ENCODE assay signal across 12 cellular contexts in the genomic region with DNA sequence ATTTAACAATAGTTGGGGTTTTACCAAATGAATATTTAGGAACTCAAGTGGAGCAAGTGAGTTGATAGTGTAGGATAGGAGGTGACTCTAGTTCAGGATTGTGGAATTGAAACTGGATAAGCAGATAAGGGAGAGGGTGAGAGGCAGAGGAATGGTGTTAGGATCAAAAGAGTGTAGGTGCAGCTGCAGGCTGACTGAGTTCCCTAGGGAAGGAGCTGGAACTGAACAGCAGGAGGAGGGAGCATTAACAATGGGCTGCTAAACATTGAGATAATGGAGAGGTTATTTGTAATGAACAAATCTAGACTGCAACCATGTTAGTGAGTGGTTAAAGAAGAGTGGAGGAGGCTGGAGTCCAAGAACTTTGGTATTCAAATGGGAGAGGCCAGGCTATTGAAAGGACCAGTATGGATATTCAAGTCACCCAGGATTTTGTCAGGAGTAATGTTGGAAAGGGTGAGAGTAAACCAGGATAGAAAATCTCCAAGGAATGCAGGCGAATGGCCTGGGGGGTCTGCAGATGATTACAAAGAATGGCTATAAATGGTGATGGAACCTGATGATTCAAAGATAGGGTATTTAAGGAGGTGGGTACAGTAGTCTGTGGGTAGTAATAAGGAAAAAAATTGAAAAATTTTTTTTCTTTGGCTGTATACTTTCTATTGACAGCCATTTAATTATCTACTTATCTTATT.
"Had no signal": no experiment of that assay in that cellular context is flagged by ENCODE, and none has a peak within 500 bp of the region (broad histone marks: within the 10 kb centered on the region; RNA-seq: fewer than 3 reads in every experiment).

No MANE protein-coding gene starts in this region.

- H3K36me3 ChIP-seq: gastrocnemius medialis, thyroid gland, vagina, WERI-Rb-1 had no signal

- H3K4me1 ChIP-seq: gastrocnemius medialis, thyroid gland, vagina had no signal

- H3K27ac Mint-ChIP-seq: activated CD8-positive, alpha-beta T cell treated with anti-CD3 and anti-CD28 coated beads for 36 hours; activated T-helper 1 cell treated with anti-CD3 and anti-CD28 coated beads, Interleukin-12 subunit alpha, Interleukin-12 subunit beta, Interleukin-2, Interleukin-4 antibody, amounts not matched to agents 30 ng/mL and 10 ng/mL and 1 ng/mL, durations not matched to agents 14 hours and 24 hours and 36 hours had no signal

- H3K4me3 ChIP-seq: coronary artery, gastrocnemius medialis, thyroid gland, vagina had no signal

- H3K27me3 Mint-ChIP-seq: activated CD8-positive, alpha-beta T cell treated with anti-CD3 and anti-CD28 coated beads for 36 hours had no signal

- H3K4me3 Mint-ChIP-seq: activated CD8-positive, alpha-beta T cell treated with anti-CD3 and anti-CD28 coated beads for 36 hours; activated T-helper 1 cell treated with anti-CD3 and anti-CD28 coated beads, Interleukin-12 subunit alpha, Interleukin-12 subunit beta, Interleukin-2, Interleukin-4 antibody, amounts not matched to agents 30 ng/mL and 10 ng/mL and 1 ng/mL, durations not matched to agents 14 hours and 24 hours and 36 hours had no signal

- H3K27me3 ChIP-seq: gastrocnemius medialis, thyroid gland, vagina had no signal

- DNase-seq: activated CD4-positive, alpha-beta T cell treated with anti-CD3 and anti-CD28 coated beads for 4 hours; activated CD8-positive, alpha-beta memory T cell treated with anti-CD3 and anti-CD28 coated beads, Interleukin-2, amount 50 U/mL, for 48 hours; activated CD8-positive, alpha-beta T cell treated with anti-CD3 and anti-CD28 coated beads for 36 hours; activated naive CD4-positive, alpha-beta T cell; central memory CD4-positive, alpha-beta T cell; effector CD8-positive, alpha-beta T cell; gastrocnemius medialis; thyroid gland; WERI-Rb-1 had no signal

- ATAC-seq: activated CD8-positive, alpha-beta T cell treated with anti-CD3 and anti-CD28 coated beads for 36 hours; gastrocnemius medialis had no signal

- H3K27ac ChIP-seq: coronary artery, gastrocnemius medialis, thyroid gland, vagina, WERI-Rb-1 had no signal
